3 cellular contexts compared by ENCODE assay signal in genomic region chr20:20829694-20830093, GRCh38.
"Had no signal": no experiment of that assay in that cellular context is flagged by ENCODE, and none has a peak within 500 bp of the region (broad histone marks: within the 10 kb centered on the region; RNA-seq: fewer than 3 reads in every experiment).

No MANE protein-coding gene starts in this region.

- ATAC-seq: GM12878 had no signal

- DNase-seq: GDM1, GF-D8 had no signal

- H3K4me3 ChIP-seq: GM12878 had no signal
